In the genomic region with DNA sequence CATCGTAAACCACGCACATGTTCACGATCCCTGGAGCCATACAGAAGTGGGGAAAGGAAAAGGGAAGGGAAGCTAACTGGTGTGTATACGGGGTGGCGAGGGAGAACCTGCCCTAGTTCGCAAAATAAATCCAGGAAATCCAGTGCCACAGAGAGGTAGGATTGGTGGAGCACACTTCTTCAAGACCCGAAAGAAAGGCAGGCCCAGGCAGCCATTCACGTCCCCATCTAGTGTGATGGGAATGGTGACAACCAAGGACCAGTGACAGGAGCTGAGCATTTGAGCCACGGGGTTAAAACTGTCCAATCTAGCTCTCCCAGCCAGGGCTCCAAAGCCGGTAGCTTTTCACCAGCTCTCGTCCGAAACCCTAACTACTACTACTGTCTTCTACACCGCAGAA, we compare ENCODE assay signal across 27 cellular contexts. TPM values are rescaled to one million over a fixed set of nuclear protein-coding genes. Genes with fewer than 3 reads are reported as not detected.
DNase-seq lines count a peak whose midpoint lies in the region; ATAC-seq lines count a peak whose summit lies in the region.
"Had no signal": no experiment of that assay in that cellular context is flagged by ENCODE, and none has a peak within 500 bp of the region (broad histone marks: within the 10 kb centered on the region; RNA-seq: fewer than 3 reads in every experiment).

No MANE protein-coding gene starts in this region.

- no peaks in the 10 kb centered on the region for H3K27me3 Mint-ChIP-seq in activated CD4-positive, alpha-beta T cell treated with anti-CD3 and anti-CD28 coated beads, Interleukin-2, amount 10 ng/mL, durations not matched to agents 7 days and 5 days
- H3K27me3 Mint-ChIP-seq: CD8-positive, alpha-beta memory T cell had no signal

- H3K4me1 Mint-ChIP-seq in activated CD4-positive, alpha-beta T cell treated with anti-CD3 and anti-CD28 coated beads, Interleukin-2, amount 10 ng/mL, durations not matched to agents 7 days and 5 days, result peaks cover 3% of the 10 kb centered on the region
- H3K4me1 Mint-ChIP-seq: CD8-positive, alpha-beta memory T cell had no signal

- ATAC-seq in left cardiac atrium (no peak), aorta (ENCODE audit: low FRiP score) (no peak), HG03565 (IDR thresholded peaks at IDR 0.05; ENCODE audit: unreplicated experiment) (no peak), GM19328 (IDR thresholded peaks at IDR 0.05; ENCODE audit: unreplicated experiment) (no peak)
- ATAC-seq: GM23338 had no signal

- intact Hi-C loops in cardiac septum (cut with DNase I) (no loop called here), left cardiac atrium (cut with DNase I) (no loop called here), aorta (cut with DNase I) (no loop called here)

- POLR2A ChIA-PET in activated CD4-positive, alpha-beta T cell treated with anti-CD3 and anti-CD28 coated beads, Interleukin-2, amount 10 ng/mL, durations not matched to agents 7 days and 5 days (lab: Charles Lee), result no interaction called here

- H3K9me3 ChIP-seq in aorta (ENCODE audit: control insufficient read depth, low read length), result no peaks in the 10 kb centered on the region
- H3K9me3 ChIP-seq: HAP-1, Peyer's patch had no signal

- peaks cover 42% of the 10 kb centered on the region for H3K36me3 Mint-ChIP-seq in activated CD4-positive, alpha-beta T cell treated with anti-CD3 and anti-CD28 coated beads, Interleukin-2, amount 10 ng/mL, durations not matched to agents 7 days and 5 days (ENCODE audit: low read depth)

- CTCF ChIA-PET in activated CD4-positive, alpha-beta T cell treated with anti-CD3 and anti-CD28 coated beads, Interleukin-2, amount 10 ng/mL, durations not matched to agents 7 days and 5 days (lab: Charles Lee), result interaction anchor here (0.5 kb wide), 1 partner anchor 177 kb away, joined by 4 read pairs; no protein-coding TSS in a partner anchor

- H3K4me1 ChIP-seq in aorta (ENCODE audit: control insufficient read depth in 1 of 2, insufficient read depth in 2 of 2, low read length in 2 of 2), result no peaks in the 10 kb centered on the region
- H3K4me1 ChIP-seq: HAP-1, Peyer's patch had no signal

- WGBS in aorta, 2 donors, result 91 to 93% methylated on average over 13 of the region's 13 CpGs

- H3K27me3 ChIP-seq in aorta (ENCODE audit: control insufficient read depth in 1 of 2, insufficient read depth in 2 of 2, low read length in 1 of 2), result no peaks in the 10 kb centered on the region
- H3K27me3 ChIP-seq: Peyer's patch had no signal

- no peaks in the 10 kb centered on the region for H3K9me3 Mint-ChIP-seq in activated CD4-positive, alpha-beta T cell treated with anti-CD3 and anti-CD28 coated beads, Interleukin-2, amount 10 ng/mL, durations not matched to agents 7 days and 5 days
- H3K9me3 Mint-ChIP-seq: CD8-positive, alpha-beta memory T cell; GM23338 had no signal

- H3K27ac Mint-ChIP-seq in activated CD4-positive, alpha-beta T cell treated with anti-CD3 and anti-CD28 coated beads, Interleukin-2, amount 10 ng/mL, durations not matched to agents 7 days and 5 days, result peak overlapping the region; percentile 21
- H3K27ac Mint-ChIP-seq: GM23338 had no signal

- no peak for DNase-seq in activated CD4-positive, alpha-beta T cell treated with anti-CD3 and anti-CD28 coated beads, Interleukin-2, amount 10 ng/mL, durations not matched to agents 7 days and 5 days
- no peak for DNase-seq in activated CD4-positive, alpha-beta T cell treated with anti-CD3 and anti-CD28 coated beads for 1 hour
- DNase-seq in cardiac septum (ENCODE audit: low spot score) (peak; percentile 39), left cardiac atrium (no peak), mesenteric fat pad (ENCODE audit: low spot score) (peak; percentile 69), aorta (peak; percentile 14 to 55)
- DNase-seq: AML-193, Calu3, DMS153, KG1, NCI-H1105, NCI-H146, NCI-H2029, NCI-H2227 treated with DMSO at 0.1 percent for 48 hours, NCI-H510A treated with DMSO at 0.1 percent for 48 hours, NCI-H774 had no signal

- H3K36me3 ChIP-seq in aorta (ENCODE audit: control insufficient read depth in 1 of 2, insufficient read depth in 2 of 2, low read length in 1 of 2), result peaks cover 0 to 2% of the 10 kb centered on the region in 2 donors
- H3K36me3 ChIP-seq: HAP-1, Peyer's patch had no signal

- H3K4me3 Mint-ChIP-seq in activated CD4-positive, alpha-beta T cell treated with anti-CD3 and anti-CD28 coated beads, Interleukin-2, amount 10 ng/mL, durations not matched to agents 7 days and 5 days, result no peak overlapping the region
- H3K4me3 Mint-ChIP-seq: CD8-positive, alpha-beta memory T cell; GM23338 had no signal

- no peak overlapping the region for H3K4me3 ChIP-seq in aorta (ENCODE audit: low read length in 2 of 2)
- H3K4me3 ChIP-seq: GM23338, HAP-1, Peyer's patch had no signal

- H3K27ac ChIP-seq in aorta (ENCODE audit: low read depth in 1 of 2, low read length in 2 of 2), result no peak overlapping the region
- H3K27ac ChIP-seq: C4-2B, Peyer's patch had no signal

RNA-seq across cellular contexts. Expression of a gene that starts 53.7 kb away (rescaled TPM):
- 100 to 1,000 TPM; 130 to 142 TPM for total RNA-seq in activated CD4-positive, alpha-beta T cell treated with anti-CD3 and anti-CD28 coated beads, Interleukin-2, amount 10 ng/mL, durations not matched to agents 7 days and 5 days
- total RNA-seq in cardiac septum (85.3 TPM), left cardiac atrium (10 to 100 TPM; 33.3 to 40.0 TPM), mesenteric fat pad (3.0 TPM), aorta (10 to 100 TPM; 59.7 to 93.9 TPM)
- polyA plus RNA-seq in aorta, result 10 to 100 TPM in 1 of 2 donors, 1 to 10 TPM in 1; 6.5 to 29.7 TPM
- polyA plus RNA-seq: AG04450 had no signal

RNA-seq across cellular contexts. Expression of a gene that starts 57.7 kb away (rescaled TPM):
- total RNA-seq in activated CD4-positive, alpha-beta T cell treated with anti-CD3 and anti-CD28 coated beads, Interleukin-2, amount 10 ng/mL, durations not matched to agents 7 days and 5 days, result not detected
- total RNA-seq in cardiac septum (not detected), left cardiac atrium (not detected), mesenteric fat pad (not detected), aorta (not detected)
- not detected for polyA plus RNA-seq in aorta
- total RNA-seq: A172; Calu3; CD8-positive, alpha-beta memory T cell; G401; GM23338; HT1080; Peyer's patch had no signal
- polyA plus RNA-seq: AG04450; CD8-positive, alpha-beta memory T cell; GM23338 had no signal

Comparison
In these comparisons a context has a peak if more than half of its experiments do, and no peak if none do; other contexts are left out.
1. DNase-seq: peak in cardiac septum (single experiment), mesenteric fat pad (single experiment) and aorta (2 of 2); none in activated CD4-positive, alpha-beta T cell treated with anti-CD3 and anti-CD28 coated beads, Interleukin-2, amount 10 ng/mL, durations not matched to agents 7 days and 5 days (single experiment), activated CD4-positive, alpha-beta T cell treated with anti-CD3 and anti-CD28 coated beads for 1 hour (single experiment) and left cardiac atrium (single experiment).